Comparison of ENCODE assay signal across 1 cellular context in genomic region chr1:77889240-77889637, GRCh38.
TF ChIP-seq lines count a peak whose summit lies in the region.

No MANE protein-coding gene starts in this region.

TF ChIP-seq in K562, 482 proteins besides CTCF, POLR2A, EP300 and RAD21 (continued from another document):
- TF ChIP-seq PCBP1 (IDR thresholded peaks at IDR 0.05; ENCODE audit: low read depth, low read length, poor library complexity, severe bottlenecking): peak; percentile 1
- peak; percentile 97 for TF ChIP-seq HDAC3 (IDR thresholded peaks at IDR 0.05; ENCODE audit: borderline replicate concordance, partially characterized antibody)
- no peak for TF ChIP-seq KLF10 (CRISPR knock-in tag; IDR thresholded peaks at IDR 0.05)
- TF ChIP-seq ARNT (IDR thresholded peaks at IDR 0.05): no peak
- no peak for TF ChIP-seq ESRRA (IDR thresholded peaks at IDR 0.05; ENCODE audit: borderline replicate concordance, low read depth)
- TF ChIP-seq HNRNPLL (IDR thresholded peaks at IDR 0.05; ENCODE audit: low read depth, low read length, poor library complexity, severe bottlenecking): peak; percentile 96
- peak; percentile 1 for TF ChIP-seq TAF1 (IDR thresholded peaks at IDR 0.05; ENCODE audit: control insufficient read depth, extremely low read depth, insufficient read depth, low read length, severe bottlenecking)
- no peak for TF ChIP-seq CC2D1A (IDR thresholded peaks at IDR 0.05)
- no peak for TF ChIP-seq EWSR1 (IDR thresholded peaks at IDR 0.05; ENCODE audit: borderline replicate concordance, low read depth, partially characterized antibody)
- TF ChIP-seq MCM7 (IDR thresholded peaks at IDR 0.05): no peak
- TF ChIP-seq GTF3C2 (IDR thresholded peaks at IDR 0.05; ENCODE audit: borderline replicate concordance, extremely low read depth, insufficient read length): no peak
- TF ChIP-seq SNIP1 (IDR thresholded peaks at IDR 0.05; ENCODE audit: low read depth): no peak
- TF ChIP-seq SMARCB1 (IDR thresholded peaks at IDR 0.05; ENCODE audit: insufficient read length, low read depth): no peak
- no peak for TF ChIP-seq MEF2A (IDR thresholded peaks at IDR 0.05; ENCODE audit: control insufficient read depth, low read depth, low read length)
- no peak for TF ChIP-seq MBD1 (CRISPR knock-in tag; IDR thresholded peaks at IDR 0.05)
- no peak for TF ChIP-seq ATF7 (IDR thresholded peaks at IDR 0.05)
- no peak for TF ChIP-seq ZNF280A (IDR thresholded peaks at IDR 0.05; ENCODE audit: low read depth, partially characterized antibody)
- TF ChIP-seq KDM4B (IDR thresholded peaks at IDR 0.05; ENCODE audit: borderline replicate concordance in 2 of 2, low read depth in 1 of 2): no peak
- TF ChIP-seq ELK1 (CRISPR knock-in tag; IDR thresholded peaks at IDR 0.05): no peak
- TF ChIP-seq CEBPB (tag; IDR thresholded peaks at IDR 0.05): no peak
